8 cellular contexts compared by ENCODE assay signal in genomic region chr21:39313042-39313456, GRCh38. TPM values are rescaled to one million over a fixed set of nuclear protein-coding genes. Genes with fewer than 3 reads are reported as not detected.
DNase-seq lines count a peak whose midpoint lies in the region; ATAC-seq and TF ChIP-seq lines count a peak whose summit lies in the region.

No MANE protein-coding gene starts in this region.

- TF ChIP-seq CTCF in dorsolateral prefrontal cortex (IDR thresholded peaks at IDR 0.05 in 54 of 56, conservative IDR thresholded peaks at IDR 0.05 in 2 of 56; ENCODE audit: low read depth in 1 of 56, partially characterized antibody in 56 of 56) (no peak), mucosa of descending colon (IDR thresholded peaks at IDR 0.05) (no peak), upper lobe of right lung (IDR thresholded peaks at IDR 0.05) (no peak)

- H3K4me3 ChIP-seq in dorsolateral prefrontal cortex (peak overlapping the region; percentile 55 to 98 (median 87)), mucosa of descending colon (peak overlapping the region; percentile 65), upper lobe of right lung (peak overlapping the region; percentile 83)

- H3K27me3 ChIP-seq in dorsolateral prefrontal cortex, result no peaks in the 10 kb centered on the region
- no peaks in the 10 kb centered on the region for H3K27me3 ChIP-seq in upper lobe of right lung

- H3K4me1 ChIP-seq in mucosa of descending colon (ENCODE audit: low read depth) (peaks cover 22% of the 10 kb centered on the region), upper lobe of right lung (peaks cover 26% of the 10 kb centered on the region)

- no peaks in the 10 kb centered on the region for H3K27me3 Mint-ChIP-seq in activated CD8-positive, alpha-beta memory T cell treated with anti-CD3 and anti-CD28 coated beads, Interleukin-2, amount 10 ng/mL, durations not matched to agents 7 days and 5 days
- no peaks in the 10 kb centered on the region for H3K27me3 Mint-ChIP-seq in T-cell

- H3K9me3 Mint-ChIP-seq in activated CD8-positive, alpha-beta memory T cell treated with anti-CD3 and anti-CD28 coated beads, Interleukin-2, amount 10 ng/mL, durations not matched to agents 7 days and 5 days (ENCODE audit: low read depth), result no peaks in the 10 kb centered on the region
- H3K9me3 Mint-ChIP-seq in T-cell, result no peaks in the 10 kb centered on the region

- no peaks in the 10 kb centered on the region for H3K9me3 ChIP-seq in mucosa of descending colon
- no peaks in the 10 kb centered on the region for H3K9me3 ChIP-seq in upper lobe of right lung

- POLR2A ChIA-PET in T-cell (lab: Charles Lee), result interaction anchor here (0.6 to 2.1 kb wide), 9 partner anchors 11 to 1750 kb away, joined by 3 to 15 read pairs (median 3); partner anchors contain the start of gene HMGN1 (in 1 of the 2)

- intact Hi-C loops in dorsolateral prefrontal cortex (cut with DNase I) (loop anchor here (1.0 to 5.0 kb wide), 5 partner anchors 36 to 134 kb away; partner anchors contain the start of genes PSMG1 (in 2 of the 2), HMGN1 (in 1 of the 2) and LCA5L (in 1 of the 2)), mucosa of descending colon (cut with DNase I, micrococcal nuclease) (loop anchor here in 1 of 2 donors (5.0 kb wide), 1 partner anchor 69 kb away; a partner anchor contains a TSS), upper lobe of right lung (cut with DNase I) (loop anchor here (10.0 kb wide), 1 partner anchor 72 kb away; a partner anchor contains a TSS)

- ATAC-seq in activated CD8-positive, alpha-beta memory T cell treated with anti-CD3 and anti-CD28 coated beads, Interleukin-2, amount 10 ng/mL, durations not matched to agents 7 days and 5 days, result peak; percentile 10
- ATAC-seq in HG02981 (IDR thresholded peaks at IDR 0.05; ENCODE audit: unreplicated experiment) (peak; percentile 8), T-cell (replicated peaks in 1 of 4) (peak; percentile 11 to 25 (median 18)), mucosa of descending colon (peak; percentile 46), upper lobe of right lung (peak; percentile 53)

- CTCF ChIA-PET in activated CD8-positive, alpha-beta memory T cell treated with anti-CD3 and anti-CD28 coated beads, Interleukin-2, amount 10 ng/mL, durations not matched to agents 7 days and 5 days (lab: Charles Lee), result interaction anchor here (1.3 to 2.3 kb wide), 3 partner anchors 34 to 74 kb away, joined by 3 to 8 read pairs (median 7); no protein-coding TSS in a partner anchor
- CTCF ChIA-PET in T-cell (lab: Charles Lee), result interaction anchor here (0.6 to 1.6 kb wide), 4 partner anchors 9 to 74 kb away, joined by 3 to 12 read pairs (median 6); no protein-coding TSS in a partner anchor

- H3K27ac Mint-ChIP-seq in activated CD8-positive, alpha-beta memory T cell treated with anti-CD3 and anti-CD28 coated beads, Interleukin-2, amount 10 ng/mL, durations not matched to agents 7 days and 5 days, result peak overlapping the region; percentile 94
- H3K27ac Mint-ChIP-seq in T-cell, result peak overlapping the region; percentile 78 to 96

- H3K36me3 ChIP-seq in mucosa of descending colon (ENCODE audit: low read depth) (no peaks in the 10 kb centered on the region), upper lobe of right lung (peaks cover 20% of the 10 kb centered on the region)

- H3K36me3 Mint-ChIP-seq in activated CD8-positive, alpha-beta memory T cell treated with anti-CD3 and anti-CD28 coated beads, Interleukin-2, amount 10 ng/mL, durations not matched to agents 7 days and 5 days, result peaks cover 26% of the 10 kb centered on the region
- peaks cover 15% of the 10 kb centered on the region for H3K36me3 Mint-ChIP-seq in T-cell

- peak overlapping the region; percentile 94 for H3K4me3 Mint-ChIP-seq in activated CD8-positive, alpha-beta memory T cell treated with anti-CD3 and anti-CD28 coated beads, Interleukin-2, amount 10 ng/mL, durations not matched to agents 7 days and 5 days
- peak overlapping the region; percentile 88 to 90 (median 90) for H3K4me3 Mint-ChIP-seq in T-cell

- no peak for DNase-seq in activated CD8-positive, alpha-beta memory T cell treated with anti-CD3 and anti-CD28 coated beads, Interleukin-2, amount 10 ng/mL, durations not matched to agents 7 days and 5 days
- no peak for DNase-seq in activated CD8-positive, alpha-beta memory T cell treated with anti-CD3 and anti-CD28 coated beads, Interleukin-2, amount 50 U/mL, for 48 hours
- DNase-seq in T-cell (peak in 18 of 34 experiments; percentile 1 to 51 (median 16)), dorsolateral prefrontal cortex (peak in 6 of 10 donors; percentile 8 to 67 (median 29)), mucosa of descending colon (peak; percentile 48 to 79 (median 78)), upper lobe of right lung (no peak), GM03348 (ENCODE audit: low spot score) (no peak)

- H3K27ac ChIP-seq in dorsolateral prefrontal cortex (peak overlapping the region; percentile 81 to 100 (median 98)), upper lobe of right lung (peak overlapping the region; percentile 92)

- peaks cover 40% of the 10 kb centered on the region for H3K4me1 Mint-ChIP-seq in activated CD8-positive, alpha-beta memory T cell treated with anti-CD3 and anti-CD28 coated beads, Interleukin-2, amount 10 ng/mL, durations not matched to agents 7 days and 5 days
- peaks cover 50 to 59% (median 57%) of the 10 kb centered on the region in 3 donors for H3K4me1 Mint-ChIP-seq in T-cell

RNA-seq across cellular contexts. Expression of gene BRWD1, which starts 0.4 kb away (rescaled TPM):
- total RNA-seq in activated CD8-positive, alpha-beta memory T cell treated with anti-CD3 and anti-CD28 coated beads, Interleukin-2, amount 10 ng/mL, durations not matched to agents 7 days and 5 days, result 10 to 100 TPM; 35.0 to 49.5 TPM
- total RNA-seq in T-cell, result 10 to 100 TPM; 70.2 to 86.3 (median 75.2) TPM
- total RNA-seq in dorsolateral prefrontal cortex, result 100 to 1,000 TPM in 105 of 120 experiments, 10 to 100 TPM in 15; 78.6 to 146 (median 112) TPM
- 10 to 100 TPM; 40.6 to 58.6 (median 52.5) TPM for total RNA-seq in mucosa of descending colon
- 40.5 TPM for total RNA-seq in upper lobe of right lung

RNA-seq across cellular contexts. Expression of gene HMGN1, which starts 35.8 kb away (rescaled TPM):
- 100 to 1,000 TPM; 385 to 405 TPM for total RNA-seq in activated CD8-positive, alpha-beta memory T cell treated with anti-CD3 and anti-CD28 coated beads, Interleukin-2, amount 10 ng/mL, durations not matched to agents 7 days and 5 days
- 100 to 1,000 TPM; 206 to 254 (median 239) TPM for total RNA-seq in T-cell
- total RNA-seq in dorsolateral prefrontal cortex, result 100 to 1,000 TPM in 15 of 120 experiments, 10 to 100 TPM in 105; 46.0 to 116 (median 78.8) TPM
- 100 to 1,000 TPM; 104 to 218 (median 174) TPM for total RNA-seq in mucosa of descending colon
- 170 TPM for total RNA-seq in upper lobe of right lung

Comparison
In these comparisons a context has a peak if more than half of its experiments do, and no peak if none do; other contexts are left out.
1. DNase-seq: peak in T-cell (18 of 34), dorsolateral prefrontal cortex (6 of 10) and mucosa of descending colon (3 of 3); none in activated CD8-positive, alpha-beta memory T cell treated with anti-CD3 and anti-CD28 coated beads, Interleukin-2, amount 10 ng/mL, durations not matched to agents 7 days and 5 days (single experiment), activated CD8-positive, alpha-beta memory T cell treated with anti-CD3 and anti-CD28 coated beads, Interleukin-2, amount 50 U/mL, for 48 hours (single experiment), upper lobe of right lung (single experiment) and GM03348 (single experiment).
2. Peak in every context shown above with its lines, with median percentiles within 50 percentile points of each other: ATAC-seq and H3K4me3 ChIP-seq.